Comparison of ENCODE assay signal across 25 cellular contexts in genomic region chr9:6899274-6899673, GRCh38.
A peak's percentile ranks its signal among the peaks of the same experiment; 100 is the strongest.
DNase-seq lines count a peak whose midpoint lies in the region; ATAC-seq and TF ChIP-seq lines count a peak whose summit lies in the region.
"Had no signal": no experiment of that assay in that cellular context is flagged by ENCODE, and none has a peak within 500 bp of the region (broad histone marks: within the 10 kb centered on the region; RNA-seq: fewer than 3 reads in every experiment).

No MANE protein-coding gene starts in this region.

- WGBS in mesenchymal stem cell: 67% methylated on average over 1 of the region's 1 CpG

- H4K91ac ChIP-seq in mesenchymal stem cell (ENCODE audit: low read length): no peak overlapping the region

- H2BK15ac ChIP-seq in mesenchymal stem cell (ENCODE audit: low read depth, poor library complexity, severe bottlenecking): no peak overlapping the region

- H3K23ac ChIP-seq in mesenchymal stem cell (ENCODE audit: low read length in 2 of 2): no peak overlapping the region

- H3K27me3 Mint-ChIP-seq in natural killer cell (ENCODE audit: low read depth in 2 of 2): no peaks in the 10 kb centered on the region
- H3K27me3 Mint-ChIP-seq in natural killer cell treated with Interleukin-12 subunit alpha and Interleukin-12 subunit beta and Interleukin-15 and Interleukin-18, amount 100 ng/mL, for 72 hours: no peaks in the 10 kb centered on the region
- H3K27me3 Mint-ChIP-seq in T-helper 17 cell: no peaks in the 10 kb centered on the region
- H3K27me3 Mint-ChIP-seq: CD4-positive, CD25-positive, alpha-beta regulatory T cell had no signal

- intact Hi-C loops in natural killer cell (cut with micrococcal nuclease) (no loop called here), tibial artery (cut with DNase I; ENCODE audit: low total_unique reads) (no loop called here)

- no peak overlapping the region for H3K4me2 ChIP-seq in mesenchymal stem cell (ENCODE audit: low read length, poor library complexity, severe bottlenecking)
- H3K4me2 ChIP-seq: BLaER1 had no signal

- ATAC-seq in natural killer cell (no peak), T-helper 17 cell (no peak), GM21390 (IDR thresholded peaks at IDR 0.05; ENCODE audit: unreplicated experiment) (no peak)
- ATAC-seq in natural killer cell treated with Interleukin-12 subunit alpha and Interleukin-12 subunit beta and Interleukin-15 and Interleukin-18, amount 100 ng/mL, for 72 hours: no peak
- ATAC-seq: GM12878 had no signal

- H3K4me3 ChIP-seq in mesenchymal stem cell (ENCODE audit: insufficient read depth in 1 of 2, low read depth in 1 of 2, low read length in 2 of 2) (no peak overlapping the region), tibial artery (no peak overlapping the region)
- H3K4me3 ChIP-seq: BLaER1, GM12878, MG63 had no signal

- peaks cover 7% of the 10 kb centered on the region for H3K79me1 ChIP-seq in mesenchymal stem cell (replicated peaks; ENCODE audit: low read length, poor library complexity, severe bottlenecking)

- no peak overlapping the region for H3K14ac ChIP-seq in mesenchymal stem cell (ENCODE audit: low read length in 2 of 2)

- H3K9me3 Mint-ChIP-seq in natural killer cell: no peaks in the 10 kb centered on the region
- H3K9me3 Mint-ChIP-seq in natural killer cell treated with Interleukin-12 subunit alpha and Interleukin-12 subunit beta and Interleukin-15 and Interleukin-18, amount 100 ng/mL, for 72 hours: no peaks in the 10 kb centered on the region
- H3K9me3 Mint-ChIP-seq: CD4-positive, CD25-positive, alpha-beta regulatory T cell had no signal

- no peak overlapping the region for H2AFZ ChIP-seq in mesenchymal stem cell (ENCODE audit: low read depth, low read length)

- H3K9me3 ChIP-seq in T-helper 17 cell (ENCODE audit: control insufficient read depth, low read length, poor library complexity, severe bottlenecking) (no peaks in the 10 kb centered on the region), mesenchymal stem cell (ENCODE audit: control insufficient read depth, low read length) (no peaks in the 10 kb centered on the region), tibial artery (no peaks in the 10 kb centered on the region)
- H3K9me3 ChIP-seq: BLaER1, MG63 had no signal

- no peak overlapping the region for H3K4ac ChIP-seq in mesenchymal stem cell (ENCODE audit: low read depth in 1 of 2, low read length in 2 of 2)

- H3K27me3 ChIP-seq in mesenchymal stem cell (ENCODE audit: control insufficient read depth in 1 of 2, insufficient read depth in 1 of 2, low read length in 2 of 2) (no peaks in the 10 kb centered on the region), tibial artery (no peaks in the 10 kb centered on the region)
- H3K27me3 ChIP-seq: BLaER1, MG63 had no signal

- no peak overlapping the region for H2AK5ac ChIP-seq in mesenchymal stem cell (ENCODE audit: low read length, severe bottlenecking)

- no peak overlapping the region for H4K8ac ChIP-seq in mesenchymal stem cell (ENCODE audit: low read length)

- no peak overlapping the region for H3K9ac ChIP-seq in mesenchymal stem cell (ENCODE audit: low read length)
- H3K9ac ChIP-seq: BLaER1 had no signal

- H3K4me1 ChIP-seq in mesenchymal stem cell (ENCODE audit: control insufficient read depth, insufficient read depth, low read depth, low read length): peaks cover 3% of the 10 kb centered on the region
- H3K4me1 ChIP-seq in tibial artery: peaks cover 0 to 3% (median 0%) of the 10 kb centered on the region in 4 donors

- H3K36me3 Mint-ChIP-seq in natural killer cell (no peaks in the 10 kb centered on the region), T-helper 17 cell (ENCODE audit: low read depth) (peaks cover 2% of the 10 kb centered on the region)
- H3K36me3 Mint-ChIP-seq in natural killer cell treated with Interleukin-12 subunit alpha and Interleukin-12 subunit beta and Interleukin-15 and Interleukin-18, amount 100 ng/mL, for 72 hours: no peaks in the 10 kb centered on the region

- peak overlapping the region; percentile 23 to 65 for H3K27ac Mint-ChIP-seq in natural killer cell
- no peak overlapping the region for H3K27ac Mint-ChIP-seq in natural killer cell treated with Interleukin-12 subunit alpha and Interleukin-12 subunit beta and Interleukin-15 and Interleukin-18, amount 100 ng/mL, for 72 hours
- peak overlapping the region; percentile 2 for H3K27ac Mint-ChIP-seq in T-helper 17 cell
- H3K27ac Mint-ChIP-seq: CD4-positive, CD25-positive, alpha-beta regulatory T cell had no signal

- no peak overlapping the region for H2BK12ac ChIP-seq in mesenchymal stem cell (ENCODE audit: low read length in 2 of 2)

- H3K36me3 ChIP-seq in mesenchymal stem cell (ENCODE audit: control insufficient read depth in 1 of 2, insufficient read depth in 2 of 2, low read depth in 1 of 2, low read length in 2 of 2) (peaks cover 3 to 11% of the 10 kb centered on the region in 2 experiments), tibial artery (no peaks in the 10 kb centered on the region)
- H3K36me3 ChIP-seq: MG63 had no signal

- H3K18ac ChIP-seq in mesenchymal stem cell (ENCODE audit: low read depth in 1 of 2, low read length in 2 of 2): no peak overlapping the region

- DNase-seq in natural killer cell (no peak), T-helper 17 cell (no peak), mesenchymal stem cell (peak; percentile 13), tibial artery (no peak), AG08396 (ENCODE audit: low spot score) (no peak)
- no peak for DNase-seq in natural killer cell treated with Interleukin-12 subunit alpha and Interleukin-12 subunit beta and Interleukin-15 and Interleukin-18, amount 100 ng/mL, for 72 hours (ENCODE audit: low spot score)
- DNase-seq: CD4-positive, CD25-positive, alpha-beta regulatory T cell; DMS 273 treated with DMSO at 0.1 percent for 48 hours; DMS79; EL; GDM1; HCEC 1CT; KG1; MG63; NCI-H1105 treated with DMSO at 0.1 percent for 48 hours; NCI-H146; NCI-H2029; NCI-H446; NCI-H524 treated with DMSO at 0.1 percent for 48 hours; NCI-H82; Right ventricle myocardium superior; RPMI8226 had no signal

- peaks cover 68 to 72% of the 10 kb centered on the region in 2 donors for H3K4me1 Mint-ChIP-seq in natural killer cell
- peaks cover 40 to 43% of the 10 kb centered on the region in 2 donors for H3K4me1 Mint-ChIP-seq in natural killer cell treated with Interleukin-12 subunit alpha and Interleukin-12 subunit beta and Interleukin-15 and Interleukin-18, amount 100 ng/mL, for 72 hours (ENCODE audit: low read depth in 2 of 2)
- H3K4me1 Mint-ChIP-seq in T-helper 17 cell: peaks cover 34% of the 10 kb centered on the region

- TF ChIP-seq CTCF in natural killer cell (IDR thresholded peaks at IDR 0.05) (no peak), tibial artery (IDR thresholded peaks at IDR 0.05) (no peak)

- H3K27ac ChIP-seq in mesenchymal stem cell (ENCODE audit: low read length, poor library complexity, severe bottlenecking) (no peak overlapping the region), tibial artery (no peak overlapping the region)
- H3K27ac ChIP-seq: BLaER1 had no signal

- no peak overlapping the region for H3K4me3 Mint-ChIP-seq in natural killer cell
- H3K4me3 Mint-ChIP-seq in natural killer cell treated with Interleukin-12 subunit alpha and Interleukin-12 subunit beta and Interleukin-15 and Interleukin-18, amount 100 ng/mL, for 72 hours: no peak overlapping the region
- no peak overlapping the region for H3K4me3 Mint-ChIP-seq in T-helper 17 cell
- H3K4me3 Mint-ChIP-seq: CD4-positive, CD25-positive, alpha-beta regulatory T cell had no signal

- no peak overlapping the region for H2BK5ac ChIP-seq in mesenchymal stem cell (ENCODE audit: low read depth, low read length, poor library complexity, severe bottlenecking)

- no peak overlapping the region for H2BK120ac ChIP-seq in mesenchymal stem cell (ENCODE audit: low read depth, low read length)

Comparison
In these comparisons a context has a peak if more than half of its experiments do, and no peak if none do; other contexts are left out.
1. H3K27ac Mint-ChIP-seq: peak in natural killer cell (2 of 2) and T-helper 17 cell (single experiment); none in natural killer cell treated with Interleukin-12 subunit alpha and Interleukin-12 subunit beta and Interleukin-15 and Interleukin-18, amount 100 ng/mL, for 72 hours (0 of 2).